19 cellular contexts compared by ENCODE assay signal in genomic region chr10:122362621-122363020, GRCh38. TPM values are rescaled to one million over a fixed set of nuclear protein-coding genes. Genes with fewer than 3 reads are reported as not detected.
DNase-seq lines count a peak whose midpoint lies in the region; ATAC-seq, FAIRE-seq and TF ChIP-seq lines count a peak whose summit lies in the region.
"Had no signal": no experiment of that assay in that cellular context is flagged by ENCODE, and none has a peak within 500 bp of the region (broad histone marks: within the 10 kb centered on the region; RNA-seq: fewer than 3 reads in every experiment).

No MANE protein-coding gene starts in this region.

- 26 to 29% methylated on average over 2 of the region's 2 CpGs for WGBS in pancreas, 2 donors

- peak; percentile 81 for ATAC-seq in foreskin keratinocyte
- no peak for ATAC-seq in pancreas
- no peak for ATAC-seq in HG02885 (IDR thresholded peaks at IDR 0.05; ENCODE audit: poor library complexity, unreplicated experiment)
- ATAC-seq: Panc1 had no signal

- H3K27me3 ChIP-seq in foreskin keratinocyte = no peaks in the 10 kb centered on the region
- H3K27me3 ChIP-seq in pancreas = no peaks in the 10 kb centered on the region

- H3K27ac ChIP-seq in foreskin keratinocyte = no peak overlapping the region
- no peak overlapping the region for H3K27ac ChIP-seq in pancreas
- H3K27ac ChIP-seq: thoracic aorta had no signal

- no peak overlapping the region for H3K4me3 ChIP-seq in pancreas
- H3K4me3 ChIP-seq: lung, thoracic aorta had no signal

- no peak for FAIRE-seq in pancreas (lab: Jason Lieb, UNC)
- FAIRE-seq: colon, endometrium, H1 had no signal

- H3K4me1 ChIP-seq in foreskin keratinocyte = peaks cover 22% of the 10 kb centered on the region
- no peaks in the 10 kb centered on the region for H3K4me1 ChIP-seq in pancreas

- no peaks in the 10 kb centered on the region for H3K36me3 ChIP-seq in pancreas
- H3K36me3 ChIP-seq: thoracic aorta had no signal

- DNase-seq in COLO829 (ENCODE audit: low spot score) = peak; percentile 49
- peak; percentile 32 for DNase-seq in ELR (ENCODE audit: low read depth)
- peak; percentile 46 for DNase-seq in activated CD8-positive, alpha-beta memory T cell treated with anti-CD3 and anti-CD28 coated beads, Interleukin-2, amount 50 U/mL, for 48 hours
- DNase-seq in foreskin keratinocyte = peak; percentile 40 to 69
- DNase-seq in activated gamma-delta T cell treated with Interleukin-2 at 50 U/mL for 16 hours = no peak
- no peak for DNase-seq in pancreas
- DNase-seq in NCI-H345 (lab: John Stamatoyannopoulos, UW) = no peak
- DNase-seq: activated CD4-positive, alpha-beta T cell treated with anti-CD3 and anti-CD28 coated beads, Interleukin-2, amount 10 ng/mL, durations not matched to agents 7 days and 5 days; amniotic stem cell; COR-L47; NCI-H2081; stimulated activated CD4-positive, alpha-beta T cell treated with anti-CD3 and anti-CD28 coated beads, Interleukin-2, amount 100 ng/mL, for 48 hours had no signal

- TF ChIP-seq CTCF in foreskin keratinocyte (conservative IDR thresholded peaks at IDR 0.05) (peak; percentile 4), pancreas (IDR thresholded peaks at IDR 0.05) (no peak)

- intact Hi-C loops in pancreas (cut with DNase I) = no loop called here

- H3K9me3 ChIP-seq in pancreas = no peaks in the 10 kb centered on the region
- H3K9me3 ChIP-seq: thoracic aorta had no signal

RNA-seq across cellular contexts. Expression of gene PLEKHA1, which starts 11.9 kb away (rescaled TPM):
- total RNA-seq in foreskin keratinocyte (48.6 and 54.8 TPM in 2 replicates), pancreas (10 to 100 TPM; 18.5 to 31.6 (median 21.1) TPM)
- polyA plus RNA-seq in foreskin keratinocyte (13.9 and 14.5 TPM in 2 replicates), pancreas (10 to 100 TPM in 1 of 2 donors, 1 to 10 TPM in 1; 8.8 to 17.4 TPM)

Comparison
In these comparisons a context has a peak if more than half of its experiments do, and no peak if none do; other contexts are left out.
1. DNase-seq: peak in COLO829 (single experiment), ELR (single experiment), activated CD8-positive, alpha-beta memory T cell treated with anti-CD3 and anti-CD28 coated beads, Interleukin-2, amount 50 U/mL, for 48 hours (single experiment) and foreskin keratinocyte (2 of 2); none in activated gamma-delta T cell treated with Interleukin-2 at 50 U/mL for 16 hours (single experiment), pancreas (0 of 6) and NCI-H345 (single experiment).